In genomic region chr17:4136373-4136772, GRCh38 we compare ENCODE assay signal across 18 cellular contexts. TPM values are rescaled to one million over a fixed set of nuclear protein-coding genes. Genes with fewer than 3 reads are reported as not detected.
DNase-seq lines count a peak whose midpoint lies in the region; ATAC-seq and TF ChIP-seq lines count a peak whose summit lies in the region.
"Had no signal": no experiment of that assay in that cellular context is flagged by ENCODE, and none has a peak within 500 bp of the region (broad histone marks: within the 10 kb centered on the region; RNA-seq: fewer than 3 reads in every experiment).

No MANE protein-coding gene starts in this region.

- POLR2A ChIA-PET in HEK293 (lab: Yijun Ruan, JAX): no interaction called here

- intact Hi-C loops in heart right ventricle (cut with DNase I): no loop called here

- TF ChIP-seq CTCF in HEK293 (tag by site-specific recombination; IDR thresholded peaks at IDR 0.05) (no peak), heart right ventricle (IDR thresholded peaks at IDR 0.05) (no peak), BE2C (IDR thresholded peaks at IDR 0.05; ENCODE audit: low read depth, low read length) (no peak)

- H3K27me3 ChIP-seq in heart right ventricle (no peaks in the 10 kb centered on the region), BE2C (no peaks in the 10 kb centered on the region)
- H3K27me3 ChIP-seq: BLaER1 had no signal

- DNase-seq in astrocyte of the hippocampus (ENCODE audit: low read depth, low spot score) (peak; percentile 90), heart right ventricle (peak; percentile 11 to 48), renal cortical epithelial cell (ENCODE audit: low read depth) (peak; percentile 54), NCI-H748 treated with DMSO at 0.1 percent for 48 hours (lab: John Stamatoyannopoulos, UW) (no peak), BE2C (no peak), SKM-1 treated with dmso at 0.1 percent for 144 hours (lab: John Stamatoyannopoulos, UW; ENCODE audit: unreplicated experiment) (no peak)
- DNase-seq: activated B cell treated with CpG ODN at 0.5 μM for 24 hours; activated CD8-positive, alpha-beta memory T cell treated with anti-CD3 and anti-CD28 coated beads, Interleukin-2, amount 50 U/mL, for 48 hours; activated naive CD8-positive, alpha-beta T cell treated with anti-CD3 and anti-CD28 coated beads for 36 hours; immature natural killer cell; naive B cell; NCI-H2107; retina; stimulated activated CD4-positive, alpha-beta T cell treated with anti-CD3 and anti-CD28 coated beads, Interleukin-4, amount 100 ng/mL, for 4 hours; stimulated activated naive CD4-positive, alpha-beta T cell had no signal

- ATAC-seq in heart right ventricle (peak in 4 of 8 donors; percentile 5 to 43 (median 33)), GM21529 (IDR thresholded peaks at IDR 0.05; ENCODE audit: unreplicated experiment) (no peak)

- H3K27ac ChIP-seq in HEK293 (ENCODE audit: extremely low read depth, low read depth, low read length) (no peak overlapping the region), heart right ventricle (no peak overlapping the region)
- H3K27ac ChIP-seq: BLaER1 had no signal

- H3K9me3 ChIP-seq in HEK293 (ENCODE audit: control insufficient read depth, insufficient read depth, low read depth, low read length): no peaks in the 10 kb centered on the region
- H3K9me3 ChIP-seq in heart right ventricle: no peaks in the 10 kb centered on the region
- H3K9me3 ChIP-seq in BE2C: no peaks in the 10 kb centered on the region
- H3K9me3 ChIP-seq: BLaER1 had no signal

- H3K4me1 ChIP-seq in HEK293 (ENCODE audit: control insufficient read depth, insufficient read depth, low read length) (peaks cover 24% of the 10 kb centered on the region), heart right ventricle (peaks cover 18 to 73% (median 54%) of the 10 kb centered on the region in 9 donors), BE2C (no peaks in the 10 kb centered on the region)

- H3K4me3 ChIP-seq in HEK293 (ENCODE audit: low read depth, low read length) (no peak overlapping the region), heart right ventricle (no peak overlapping the region), BE2C (ENCODE audit: low read depth, low read length) (no peak overlapping the region)
- H3K4me3 ChIP-seq: BLaER1 had no signal

- CTCF ChIA-PET in HEK293 (lab: Yijun Ruan, JAX): no interaction called here

- peaks cover 0 to 28% of the 10 kb centered on the region in 2 experiments; a peak in 2 of 3 replicates for H3K36me3 ChIP-seq in HEK293 (ENCODE audit: control insufficient read depth in 2 of 2, insufficient read depth in 1 of 2, low read length in 2 of 2)
- peaks cover 0 to 35% (median 0%) of the 10 kb centered on the region in 9 donors for H3K36me3 ChIP-seq in heart right ventricle
- no peaks in the 10 kb centered on the region for H3K36me3 ChIP-seq in BE2C

- 64 to 75% methylated on average over 6 of the region's 6 CpGs for WGBS in heart right ventricle, 2 donors

TF ChIP-seq in HEK293, 187 proteins besides CTCF, POLR2A, EP300 and RAD21:
- TF ChIP-seq ZNF600 (tag by site-specific recombination; IDR thresholded peaks at IDR 0.05) (peak; percentile 71), ZNF341 (tag by site-specific recombination; IDR thresholded peaks at IDR 0.05; ENCODE audit: low read depth) (peak; percentile 51; the same call in 1 of the 2 replicates), ZNF510 (tag by site-specific recombination; IDR thresholded peaks at IDR 0.05; ENCODE audit: insufficient replicate concordance) (no peak)

RNA-seq across cellular contexts. Expression of gene ZZEF1, which starts 6.5 kb away (rescaled TPM):
- 10 to 100 TPM; 29.6 to 39.3 (median 34.3) TPM for total RNA-seq in heart right ventricle
- polyA plus RNA-seq in heart right ventricle: 10 to 100 TPM in 1 of 2 donors, 1 to 10 TPM in 1; 7.1 to 16.8 TPM
- 12.9 and 43.6 TPM in 2 replicates for total RNA-seq in renal cortical epithelial cell
- 27.8 TPM for polyA plus RNA-seq in BE2C (2012; ENCODE audit: insufficient read depth, insufficient read length, low read depth)

RNA-seq across cellular contexts. Expression of gene CYB5D2, which starts 6.6 kb away (rescaled TPM):
- total RNA-seq in heart right ventricle (10 to 100 TPM in 5 of 10 donors, 1 to 10 TPM in 5; 7.2 to 13.4 (median 9.8) TPM), renal cortical epithelial cell (22.6 and 45.9 TPM in 2 replicates)
- polyA plus RNA-seq in heart right ventricle: 10 to 100 TPM in 1 of 2 donors, 1 to 10 TPM in 1; 6.9 to 11.6 TPM
- 27.1 TPM for polyA plus RNA-seq in BE2C (2012; ENCODE audit: insufficient read depth, insufficient read length, low read depth)

Comparison
In these comparisons a context has a peak if more than half of its experiments do, and no peak if none do; other contexts are left out.
1. DNase-seq: peak in astrocyte of the hippocampus (single experiment), heart right ventricle (2 of 2) and renal cortical epithelial cell (single experiment); none in NCI-H748 treated with DMSO at 0.1 percent for 48 hours (single experiment), BE2C (single experiment) and SKM-1 treated with dmso at 0.1 percent for 144 hours (single experiment).